ENCODE assay signal across 8 cellular contexts in the genomic region with DNA sequence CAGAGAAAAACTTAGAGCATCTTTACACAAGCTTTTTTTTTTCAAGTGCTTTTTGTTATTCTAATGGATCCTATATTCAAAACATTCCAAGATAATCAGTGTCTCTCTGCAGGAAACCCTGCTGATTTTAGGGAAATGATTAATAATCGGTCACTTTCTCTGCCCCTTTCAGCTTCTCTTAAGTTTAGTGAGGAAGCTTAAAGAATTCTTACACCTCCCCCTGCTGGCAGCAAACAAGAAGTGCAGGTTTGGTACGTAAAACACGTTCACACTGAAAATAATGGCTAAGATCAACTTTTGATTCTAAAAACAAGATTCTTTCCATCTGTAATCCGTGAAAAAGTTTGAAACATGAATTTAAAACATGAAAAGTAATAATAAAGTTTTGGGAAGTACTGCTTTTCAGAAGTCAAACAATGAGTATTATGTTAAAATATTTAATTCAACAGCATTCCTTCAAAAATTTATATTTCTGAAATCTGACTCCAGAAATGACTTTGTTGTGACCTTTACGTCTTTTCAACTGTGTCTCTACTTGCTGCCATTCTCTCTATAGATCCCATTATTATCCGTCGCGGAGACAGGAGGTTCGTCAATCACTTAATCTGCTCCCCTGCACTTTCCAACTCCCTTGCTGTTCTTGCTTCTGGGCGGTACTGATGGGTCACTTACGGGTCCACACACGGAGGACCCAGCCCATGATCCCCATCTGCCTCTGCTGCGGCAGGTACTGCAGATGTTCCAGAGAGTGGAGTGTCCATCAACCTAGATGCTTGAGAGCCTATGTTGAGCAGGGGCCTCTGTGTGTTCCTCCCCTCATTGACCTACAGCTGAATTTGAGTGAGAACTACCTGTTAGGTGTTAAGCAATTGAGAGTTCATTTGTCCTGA.
DNase-seq lines count a peak whose midpoint lies in the region; ATAC-seq, FAIRE-seq and TF ChIP-seq lines count a peak whose summit lies in the region.

No MANE protein-coding gene starts in this region.

- peak; percentile 90 for TF ChIP-seq CTCF in CD8-positive, alpha-beta T cell (IDR thresholded peaks at IDR 0.05)
- peak; percentile 71 for TF ChIP-seq CTCF in bronchial epithelial cell (IDR thresholded peaks at IDR 0.05; ENCODE audit: insufficient read depth, low read length, severe bottlenecking)

- H3K9me3 ChIP-seq in CD8-positive, alpha-beta T cell (ENCODE audit: low read length): no peaks in the 10 kb centered on the region
- no peaks in the 10 kb centered on the region for H3K9me3 ChIP-seq in HUES48 (ENCODE audit: control insufficient read depth, insufficient read depth, low read length)

- no peak overlapping the region for H3K4me3 Mint-ChIP-seq in CD8-positive, alpha-beta T cell

- no peaks in the 10 kb centered on the region for H3K9me3 Mint-ChIP-seq in CD8-positive, alpha-beta T cell

- intact Hi-C loops in CD8-positive, alpha-beta T cell (cut with DNase I, micrococcal nuclease): loop anchor here (1.0 to 5.0 kb wide), 2 partner anchors 342 to 529 kb away; no protein-coding TSS in a partner anchor

- peak in 3 of 7 experiments; percentile 18 to 30 (median 28) for DNase-seq in CD8-positive, alpha-beta T cell
- peak; percentile 36 for DNase-seq in RPMI7951 (ENCODE audit: low read depth)
- DNase-seq in bronchial epithelial cell (ENCODE audit: low read depth): peak; percentile 61
- peak; percentile 80 for DNase-seq in left kidney (ENCODE audit: low read depth, low spot score)
- DNase-seq in stimulated activated CD8-positive, alpha-beta memory T cell treated with anti-CD3 and anti-CD28 coated beads, Interleukin-4, amount 100 ng/mL, for 48 hours: peak; percentile 38

- no peaks in the 10 kb centered on the region for H3K4me1 ChIP-seq in CD8-positive, alpha-beta T cell (ENCODE audit: insufficient read depth, low read length)
- peaks cover 16% of the 10 kb centered on the region for H3K4me1 ChIP-seq in HUES48 (ENCODE audit: control insufficient read depth, insufficient read depth, low read length)

- peaks cover 5% of the 10 kb centered on the region for H3K4me1 Mint-ChIP-seq in CD8-positive, alpha-beta T cell (ENCODE audit: low read depth)

- CTCF ChIA-PET in CD8-positive, alpha-beta T cell (lab: Charles Lee): interaction anchor here (0.6 to 3.0 kb wide), 19 partner anchors 9 to 1169 kb away, joined by 3 to 27 read pairs (median 3); no protein-coding TSS in a partner anchor

- no peak for FAIRE-seq in bronchial epithelial cell (lab: Jason Lieb, UNC)

- H3K36me3 ChIP-seq in CD8-positive, alpha-beta T cell (ENCODE audit: insufficient read depth, low read length): no peaks in the 10 kb centered on the region
- H3K36me3 ChIP-seq in HUES48 (ENCODE audit: control insufficient read depth, insufficient read depth, low read length) (no peaks in the 10 kb centered on the region), bronchial epithelial cell (ENCODE audit: control insufficient read depth, insufficient read depth, low read length) (no peaks in the 10 kb centered on the region)

- no peaks in the 10 kb centered on the region for H3K36me3 Mint-ChIP-seq in CD8-positive, alpha-beta T cell

- H3K4me3 ChIP-seq in CD8-positive, alpha-beta T cell (ENCODE audit: low read depth, low read length): no peak overlapping the region
- H3K4me3 ChIP-seq in HUES48 (ENCODE audit: low read depth, low read length) (no peak overlapping the region), bronchial epithelial cell (ENCODE audit: low read depth, low read length) (no peak overlapping the region)

- peak; percentile 52 for ATAC-seq in CD8-positive, alpha-beta T cell
- ATAC-seq in GM18870 (IDR thresholded peaks at IDR 0.05; ENCODE audit: unreplicated experiment): peak; percentile 41
- ATAC-seq in activated CD4-positive, CD25-positive, alpha-beta regulatory T cell treated with anti-CD3 and anti-CD28 coated beads, Interleukin-2, amount 50 U/mL, for 24 hours: no peak

- POLR2A ChIA-PET in CD8-positive, alpha-beta T cell (lab: Charles Lee): no interaction called here

- H3K27me3 Mint-ChIP-seq in CD8-positive, alpha-beta T cell (ENCODE audit: low read depth): peaks cover 10% of the 10 kb centered on the region

- no peak overlapping the region for H3K27ac ChIP-seq in CD8-positive, alpha-beta T cell (ENCODE audit: low read depth, low read length)
- H3K27ac ChIP-seq in HUES48 (ENCODE audit: low read depth, low read length): peak overlapping the region; percentile 37

- no peak overlapping the region for H3K27ac Mint-ChIP-seq in CD8-positive, alpha-beta T cell

- H3K27me3 ChIP-seq in CD8-positive, alpha-beta T cell (ENCODE audit: insufficient read depth, low read length): no peaks in the 10 kb centered on the region
- H3K27me3 ChIP-seq in HUES48 (ENCODE audit: control insufficient read depth, insufficient read depth, low read length) (no peaks in the 10 kb centered on the region), bronchial epithelial cell (ENCODE audit: control insufficient read depth, insufficient read depth, low read length) (no peaks in the 10 kb centered on the region)

- H3K9ac ChIP-seq in HUES48 (ENCODE audit: low read depth, low read length): no peak overlapping the region

Comparison
In these comparisons a context has a peak if more than half of its experiments do, and no peak if none do; other contexts are left out.
1. ATAC-seq: peak in CD8-positive, alpha-beta T cell (single experiment) and GM18870 (single experiment); none in activated CD4-positive, CD25-positive, alpha-beta regulatory T cell treated with anti-CD3 and anti-CD28 coated beads, Interleukin-2, amount 50 U/mL, for 24 hours (0 of 2).